10 cellular contexts compared by ENCODE assay signal in genomic region chr1:150551784-150552691, GRCh38. TPM values are rescaled to one million over a fixed set of nuclear protein-coding genes. Genes with fewer than 3 reads are reported as not detected.
DNase-seq lines count a peak whose midpoint lies in the region; ATAC-seq and TF ChIP-seq lines count a peak whose summit lies in the region.
"Had no signal": no experiment of that assay in that cellular context is flagged by ENCODE, and none has a peak within 500 bp of the region (broad histone marks: within the 10 kb centered on the region; RNA-seq: fewer than 3 reads in every experiment).

No MANE protein-coding gene starts in this region.

- H3K4me3 ChIP-seq in heart left ventricle: peak overlapping the region in 1 of 12 donors; percentile 35

- H3K36me3 Mint-ChIP-seq in activated CD4-positive, alpha-beta T cell treated with anti-CD3 and anti-CD28 coated beads, Interleukin-2, amount 10 ng/mL, durations not matched to agents 24 days and 14 days (ENCODE audit: low read depth): peaks cover 2% of the 10 kb centered on the region
- H3K36me3 Mint-ChIP-seq in activated T-helper 1 cell treated with anti-CD3 and anti-CD28 coated beads, Interleukin-12 subunit alpha, Interleukin-12 subunit beta, Interleukin-2, Interleukin-4 antibody, amounts not matched to agents 30 ng/mL and 10 ng/mL and 1 ng/mL, durations not matched to agents 14 hours and 24 hours and 36 hours (ENCODE audit: low read depth): peaks cover 7% of the 10 kb centered on the region

- H3K4me1 ChIP-seq in heart left ventricle: peaks cover 0 to 61% (median 35%) of the 10 kb centered on the region in 12 donors

- no peak overlapping the region for H3K27ac Mint-ChIP-seq in activated CD4-positive, alpha-beta T cell treated with anti-CD3 and anti-CD28 coated beads, Interleukin-2, amount 10 ng/mL, durations not matched to agents 24 days and 14 days
- no peak overlapping the region for H3K27ac Mint-ChIP-seq in activated T-helper 1 cell treated with anti-CD3 and anti-CD28 coated beads, Interleukin-12 subunit alpha, Interleukin-12 subunit beta, Interleukin-2, Interleukin-4 antibody, amounts not matched to agents 30 ng/mL and 10 ng/mL and 1 ng/mL, durations not matched to agents 14 hours and 24 hours and 36 hours

- WGBS in heart left ventricle, 4 donors: 41 to 44% (median 42%) methylated on average over 10 of the region's 10 CpGs

- H3K27me3 ChIP-seq in heart left ventricle: peaks cover 0 to 3% (median 0%) of the 10 kb centered on the region in 9 donors

- intact Hi-C loops in activated CD4-positive, alpha-beta T cell treated with anti-CD3 and anti-CD28 coated beads, Interleukin-2, amount 10 ng/mL, durations not matched to agents 24 days and 14 days (cut with micrococcal nuclease): loop anchor here (5.0 kb wide), 1 partner anchor 90 kb away; no protein-coding TSS in a partner anchor
- intact Hi-C loops in activated T-helper 1 cell treated with anti-CD3 and anti-CD28 coated beads, Interleukin-12 subunit alpha, Interleukin-12 subunit beta, Interleukin-2, Interleukin-4 antibody, amounts not matched to agents 30 ng/mL and 10 ng/mL and 1 ng/mL, durations not matched to agents 14 hours and 24 hours and 36 hours (cut with micrococcal nuclease): no loop called here
- intact Hi-C loops in heart left ventricle (cut with DNase I) (loop anchor here in 3 of 10 donors (10.0 kb wide), 1 partner anchor 263 kb away; no protein-coding TSS in a partner anchor), posterior vena cava (cut with DNase I) (loop anchor here in 1 of 2 donors (10.0 kb wide), 1 partner anchor 87 kb away; no protein-coding TSS in a partner anchor)

- DNase-seq in activated CD4-positive, alpha-beta T cell treated with anti-CD3 and anti-CD28 coated beads, Interleukin-2, amount 10 ng/mL, durations not matched to agents 24 days and 14 days: peak; percentile 66
- no peak for DNase-seq in activated CD4-positive, alpha-beta T cell treated with anti-CD3 and anti-CD28 coated beads for 48 hours
- no peak for DNase-seq in activated T-helper 1 cell treated with anti-CD3 and anti-CD28 coated beads, Interleukin-12 subunit alpha, Interleukin-12 subunit beta, Interleukin-2, Interleukin-4 antibody, amounts not matched to agents 30 ng/mL and 10 ng/mL and 1 ng/mL, durations not matched to agents 14 hours and 24 hours and 36 hours (ENCODE audit: low spot score)
- DNase-seq in heart left ventricle: peak; percentile 82 to 91 (median 87)
- DNase-seq in posterior vena cava (ENCODE audit: low spot score): peak; percentile 97

- H3K9me3 ChIP-seq in heart left ventricle: no peaks in the 10 kb centered on the region

- peaks cover 0 to 15% (median 5%) of the 10 kb centered on the region in 9 donors for H3K36me3 ChIP-seq in heart left ventricle

- H3K9me3 Mint-ChIP-seq in activated CD4-positive, alpha-beta T cell treated with anti-CD3 and anti-CD28 coated beads, Interleukin-2, amount 10 ng/mL, durations not matched to agents 24 days and 14 days: no peaks in the 10 kb centered on the region
- H3K9me3 Mint-ChIP-seq in activated T-helper 1 cell treated with anti-CD3 and anti-CD28 coated beads, Interleukin-12 subunit alpha, Interleukin-12 subunit beta, Interleukin-2, Interleukin-4 antibody, amounts not matched to agents 30 ng/mL and 10 ng/mL and 1 ng/mL, durations not matched to agents 14 hours and 24 hours and 36 hours: no peaks in the 10 kb centered on the region

- peaks cover 24% of the 10 kb centered on the region for H3K4me1 Mint-ChIP-seq in activated CD4-positive, alpha-beta T cell treated with anti-CD3 and anti-CD28 coated beads, Interleukin-2, amount 10 ng/mL, durations not matched to agents 24 days and 14 days
- H3K4me1 Mint-ChIP-seq in activated T-helper 1 cell treated with anti-CD3 and anti-CD28 coated beads, Interleukin-12 subunit alpha, Interleukin-12 subunit beta, Interleukin-2, Interleukin-4 antibody, amounts not matched to agents 30 ng/mL and 10 ng/mL and 1 ng/mL, durations not matched to agents 14 hours and 24 hours and 36 hours (ENCODE audit: low read depth): peaks cover 34% of the 10 kb centered on the region

- H3K27ac ChIP-seq in heart left ventricle: peak overlapping the region in 11 of 12 donors; percentile 28 to 93 (median 80)
- H3K27ac ChIP-seq: C4-2B had no signal

- H3K27me3 Mint-ChIP-seq in activated CD4-positive, alpha-beta T cell treated with anti-CD3 and anti-CD28 coated beads, Interleukin-2, amount 10 ng/mL, durations not matched to agents 24 days and 14 days: peaks cover 3% of the 10 kb centered on the region
- peaks cover 12% of the 10 kb centered on the region for H3K27me3 Mint-ChIP-seq in activated T-helper 1 cell treated with anti-CD3 and anti-CD28 coated beads, Interleukin-12 subunit alpha, Interleukin-12 subunit beta, Interleukin-2, Interleukin-4 antibody, amounts not matched to agents 30 ng/mL and 10 ng/mL and 1 ng/mL, durations not matched to agents 14 hours and 24 hours and 36 hours (ENCODE audit: insufficient read depth)

- TF ChIP-seq CTCF in heart left ventricle (IDR thresholded peaks at IDR 0.05): no peak

- peak in 1 of 2 donors; percentile 52 for TF ChIP-seq POLR2A in heart left ventricle (IDR thresholded peaks at IDR 0.05)

- peak overlapping the region; percentile 28 for H3K4me3 Mint-ChIP-seq in activated CD4-positive, alpha-beta T cell treated with anti-CD3 and anti-CD28 coated beads, Interleukin-2, amount 10 ng/mL, durations not matched to agents 24 days and 14 days
- peak overlapping the region; percentile 10 for H3K4me3 Mint-ChIP-seq in activated T-helper 1 cell treated with anti-CD3 and anti-CD28 coated beads, Interleukin-12 subunit alpha, Interleukin-12 subunit beta, Interleukin-2, Interleukin-4 antibody, amounts not matched to agents 30 ng/mL and 10 ng/mL and 1 ng/mL, durations not matched to agents 14 hours and 24 hours and 36 hours

- ATAC-seq in heart left ventricle: peak; percentile 56 to 77 (median 70)
- ATAC-seq in HG02642 (IDR thresholded peaks at IDR 0.05; ENCODE audit: poor library complexity, unreplicated experiment): no peak
- ATAC-seq in HG03159 (IDR thresholded peaks at IDR 0.05; ENCODE audit: unreplicated experiment): no peak
- ATAC-seq in HG02973 (IDR thresholded peaks at IDR 0.05; ENCODE audit: unreplicated experiment): no peak

RNA-seq across cellular contexts. Expression of gene ADAMTSL4, which starts 2.8 kb away (rescaled TPM):
- 1.3 and 1.8 TPM in 2 replicates for total RNA-seq in activated CD4-positive, alpha-beta T cell treated with anti-CD3 and anti-CD28 coated beads, Interleukin-2, amount 10 ng/mL, durations not matched to agents 24 days and 14 days
- total RNA-seq in activated T-helper 1 cell treated with anti-CD3 and anti-CD28 coated beads, Interleukin-12 subunit alpha, Interleukin-12 subunit beta, Interleukin-2, Interleukin-4 antibody, amounts not matched to agents 30 ng/mL and 10 ng/mL and 1 ng/mL, durations not matched to agents 14 hours and 24 hours and 36 hours: 1.2 and 1.3 TPM in 2 replicates
- total RNA-seq in heart left ventricle (10 to 100 TPM; 19.2 to 69.0 (median 40.9) TPM), posterior vena cava (10 to 100 TPM; 79.6 to 99.6 TPM)
- 10 to 100 TPM; 41.1 to 61.7 TPM for polyA plus RNA-seq in heart left ventricle

RNA-seq across cellular contexts. Expression of gene MCL1, which starts 27.4 kb away (rescaled TPM):
- 278 and 280 TPM in 2 replicates for total RNA-seq in activated CD4-positive, alpha-beta T cell treated with anti-CD3 and anti-CD28 coated beads, Interleukin-2, amount 10 ng/mL, durations not matched to agents 24 days and 14 days
- total RNA-seq in activated T-helper 1 cell treated with anti-CD3 and anti-CD28 coated beads, Interleukin-12 subunit alpha, Interleukin-12 subunit beta, Interleukin-2, Interleukin-4 antibody, amounts not matched to agents 30 ng/mL and 10 ng/mL and 1 ng/mL, durations not matched to agents 14 hours and 24 hours and 36 hours: 311 and 317 TPM in 2 replicates
- total RNA-seq in heart left ventricle (100 to 1,000 TPM in 6 of 9 donors, 10 to 100 TPM in 3; 77.2 to 180 (median 104) TPM), posterior vena cava (100 to 1,000 TPM; 210 to 267 TPM)
- 100 to 1,000 TPM in 1 of 2 donors, 10 to 100 TPM in 1; 57.1 to 118 TPM for polyA plus RNA-seq in heart left ventricle

RNA-seq across cellular contexts. Expression of gene FALEC, which starts 36.5 kb away (rescaled TPM):
- not detected in 2 replicates for total RNA-seq in activated CD4-positive, alpha-beta T cell treated with anti-CD3 and anti-CD28 coated beads, Interleukin-2, amount 10 ng/mL, durations not matched to agents 24 days and 14 days
- not detected in 2 replicates for total RNA-seq in activated T-helper 1 cell treated with anti-CD3 and anti-CD28 coated beads, Interleukin-12 subunit alpha, Interleukin-12 subunit beta, Interleukin-2, Interleukin-4 antibody, amounts not matched to agents 30 ng/mL and 10 ng/mL and 1 ng/mL, durations not matched to agents 14 hours and 24 hours and 36 hours
- under 1 TPM in 2 of 9 donors, not detected in 7; 0.51 to 0.96 TPM for total RNA-seq in heart left ventricle
- under 1 TPM; 0.18 to 0.46 TPM for polyA plus RNA-seq in heart left ventricle
- total RNA-seq in posterior vena cava: not detected
- total RNA-seq: SK-MEL-5 had no signal

RNA-seq across cellular contexts. Expression of gene ECM1, which starts 44.1 kb away (rescaled TPM):
- 1.5 and 2.4 TPM in 2 replicates for total RNA-seq in activated CD4-positive, alpha-beta T cell treated with anti-CD3 and anti-CD28 coated beads, Interleukin-2, amount 10 ng/mL, durations not matched to agents 24 days and 14 days
- total RNA-seq in activated T-helper 1 cell treated with anti-CD3 and anti-CD28 coated beads, Interleukin-12 subunit alpha, Interleukin-12 subunit beta, Interleukin-2, Interleukin-4 antibody, amounts not matched to agents 30 ng/mL and 10 ng/mL and 1 ng/mL, durations not matched to agents 14 hours and 24 hours and 36 hours: 1.9 and 2.6 TPM in 2 replicates
- total RNA-seq in heart left ventricle (10 to 100 TPM; 10.9 to 35.3 (median 15.4) TPM), posterior vena cava (10 to 100 TPM; 51.9 to 78.0 TPM)
- polyA plus RNA-seq in heart left ventricle: 10 to 100 TPM; 11.3 to 15.6 TPM

Comparison
In these comparisons a context has a peak if more than half of its experiments do, and no peak if none do; other contexts are left out.
1. DNase-seq: peak in activated CD4-positive, alpha-beta T cell treated with anti-CD3 and anti-CD28 coated beads, Interleukin-2, amount 10 ng/mL, durations not matched to agents 24 days and 14 days (single experiment), heart left ventricle (5 of 5) and posterior vena cava (single experiment); none in activated CD4-positive, alpha-beta T cell treated with anti-CD3 and anti-CD28 coated beads for 48 hours (single experiment) and activated T-helper 1 cell treated with anti-CD3 and anti-CD28 coated beads, Interleukin-12 subunit alpha, Interleukin-12 subunit beta, Interleukin-2, Interleukin-4 antibody, amounts not matched to agents 30 ng/mL and 10 ng/mL and 1 ng/mL, durations not matched to agents 14 hours and 24 hours and 36 hours (single experiment).
2. ATAC-seq: peak in heart left ventricle (4 of 4); none in HG02642 (single experiment), HG03159 (single experiment) and HG02973 (single experiment).